Comparison of ENCODE assay signal across 21 cellular contexts in genomic region chr15:74794970-74795349, GRCh38. TPM values are rescaled to one million over a fixed set of nuclear protein-coding genes. Genes with fewer than 3 reads are reported as not detected.
DNase-seq lines count a peak whose midpoint lies in the region; ATAC-seq and TF ChIP-seq lines count a peak whose summit lies in the region.
"Had no signal": no experiment of that assay in that cellular context is flagged by ENCODE, and none has a peak within 500 bp of the region (broad histone marks: within the 10 kb centered on the region; RNA-seq: fewer than 3 reads in every experiment).

No MANE protein-coding gene starts in this region.

- POLR2A ChIA-PET in GM10248 (lab: Yijun Ruan, JAX): no interaction called here

- peaks cover 97% of the 10 kb centered on the region for H3K4me1 ChIP-seq in effector memory CD4-positive, alpha-beta T cell (ENCODE audit: control insufficient read depth, insufficient read depth, low read length, poor library complexity, severe bottlenecking)

- H3K79me2 ChIP-seq in SU-DHL-6 (ENCODE audit: insufficient read depth, low read length): peaks cover 83% of the 10 kb centered on the region

- 0 out of 2 replicates have a peak overlapping the region, but pooled peaks have one; percentile 11 for H3K9ac ChIP-seq in SU-DHL-6 (ENCODE audit: low read length)
- H3K9ac ChIP-seq: parathyroid adenoma, SK-N-SH had no signal

- H4K20me1 ChIP-seq in SU-DHL-6 (ENCODE audit: low read depth, low read length): no peaks in the 10 kb centered on the region

- H3K4me3 ChIP-seq in SU-DHL-6 (ENCODE audit: insufficient read depth, low read length, poor library complexity, severe bottlenecking): no peak overlapping the region
- H3K4me3 ChIP-seq in effector memory CD4-positive, alpha-beta T cell (ENCODE audit: insufficient read depth, low read depth, low read length, poor library complexity, severe bottlenecking): no peak overlapping the region
- H3K4me3 ChIP-seq: heart right ventricle, smooth muscle cell, stomach, uterus had no signal

- peak overlapping the region; percentile 98 for H3K27ac Mint-ChIP-seq in activated T-cell treated with anti-CD3 and anti-CD28 coated beads, Interleukin-2, amount 50 U/mL, for 72 hours
- H3K27ac Mint-ChIP-seq in stimulated activated effector memory CD8-positive, alpha-beta T cell treated with anti-CD3 and anti-CD28 coated beads, Interleukin-12 subunit alpha, Interleukin-12 subunit beta, amount 100 ng/mL, for 72 hours: peak overlapping the region; percentile 91

- no peak for DNase-seq in activated T-cell treated with anti-CD3 and anti-CD28 coated beads, Interleukin-2, amount 50 U/mL, for 72 hours
- DNase-seq in activated T-cell treated with anti-CD3 and anti-CD28 coated beads, Interleukin-2, amount 50 U/mL, for 1 hour: no peak
- no peak for DNase-seq in effector memory CD4-positive, alpha-beta T cell
- no peak for DNase-seq in stimulated activated effector memory CD8-positive, alpha-beta T cell treated with anti-CD3 and anti-CD28 coated beads, Interleukin-12 subunit alpha, Interleukin-12 subunit beta, amount 100 ng/mL, for 72 hours (ENCODE audit: low spot score in 2 of 2)
- DNase-seq in GM10248 (ENCODE audit: extremely low spot score): no peak
- DNase-seq: aorta, GF-D8, heart right ventricle, IMR-90, midbrain, NCI-H2081 treated with DMSO at 0.1 percent for 48 hours, NCI-H69, SK-N-SH, stomach, uterus had no signal

- H3K4me2 ChIP-seq in SU-DHL-6 (ENCODE audit: low read depth, low read length, poor library complexity, severe bottlenecking): no peak overlapping the region
- H3K4me2 ChIP-seq: SK-N-SH, smooth muscle cell had no signal

- no peaks in the 10 kb centered on the region for H3K9me3 Mint-ChIP-seq in activated T-cell treated with anti-CD3 and anti-CD28 coated beads, Interleukin-2, amount 50 U/mL, for 72 hours
- H3K9me3 Mint-ChIP-seq in stimulated activated effector memory CD8-positive, alpha-beta T cell treated with anti-CD3 and anti-CD28 coated beads, Interleukin-12 subunit alpha, Interleukin-12 subunit beta, amount 100 ng/mL, for 72 hours: no peaks in the 10 kb centered on the region

- no peaks in the 10 kb centered on the region for H3K9me3 ChIP-seq in SU-DHL-6 (ENCODE audit: insufficient read depth, low read length)
- no peaks in the 10 kb centered on the region for H3K9me3 ChIP-seq in effector memory CD4-positive, alpha-beta T cell (ENCODE audit: control insufficient read depth, low read length)
- H3K9me3 ChIP-seq: heart right ventricle, SK-N-SH, stomach, uterus had no signal

- no peaks in the 10 kb centered on the region for H3K27me3 Mint-ChIP-seq in activated T-cell treated with anti-CD3 and anti-CD28 coated beads, Interleukin-2, amount 50 U/mL, for 72 hours (ENCODE audit: low read depth)

- CTCF ChIA-PET in GM10248 (lab: Yijun Ruan, JAX): interaction anchor here (1.2 to 35.2 kb wide), 10 partner anchors 5 to 161 kb away, joined by 3 to 1226 read pairs (median 10); partner anchors contain the start of genes CPLX3 and CSK

- H3K4me1 Mint-ChIP-seq in activated T-cell treated with anti-CD3 and anti-CD28 coated beads, Interleukin-2, amount 50 U/mL, for 72 hours (ENCODE audit: low read depth): peaks cover 88% of the 10 kb centered on the region
- H3K4me1 Mint-ChIP-seq in stimulated activated effector memory CD8-positive, alpha-beta T cell treated with anti-CD3 and anti-CD28 coated beads, Interleukin-12 subunit alpha, Interleukin-12 subunit beta, amount 100 ng/mL, for 72 hours: peaks cover 92% of the 10 kb centered on the region

- peak overlapping the region; percentile 43; the same call in 1 of the 2 replicates for H3K27ac ChIP-seq in SU-DHL-6 (ENCODE audit: low read depth, low read length)
- H3K27ac ChIP-seq in effector memory CD4-positive, alpha-beta T cell (ENCODE audit: insufficient read depth, low read length, poor library complexity, severe bottlenecking): peak overlapping the region; percentile 90
- H3K27ac ChIP-seq: parathyroid adenoma, uterus had no signal

- H3K36me3 ChIP-seq in SU-DHL-6 (ENCODE audit: low read length): no peaks in the 10 kb centered on the region
- peaks cover 26% of the 10 kb centered on the region for H3K36me3 ChIP-seq in effector memory CD4-positive, alpha-beta T cell (ENCODE audit: control insufficient read depth, insufficient read depth, low read length)
- H3K36me3 ChIP-seq: uterus had no signal

- TF ChIP-seq CTCF in SU-DHL-6 (IDR thresholded peaks at IDR 0.05; ENCODE audit: insufficient read depth, low read length, poor library complexity, severe bottlenecking) (no peak), GM10248 (IDR thresholded peaks at IDR 0.05; ENCODE audit: control extremely low read depth, extremely low read depth, low read depth, missing control alignments) (no peak)

- H3K27me3 ChIP-seq in SU-DHL-6 (ENCODE audit: low read length): no peaks in the 10 kb centered on the region
- no peaks in the 10 kb centered on the region for H3K27me3 ChIP-seq in effector memory CD4-positive, alpha-beta T cell (replicated peaks; ENCODE audit: control insufficient read depth, insufficient read depth, low read length, poor library complexity, severe bottlenecking)
- H3K27me3 ChIP-seq: heart right ventricle, stomach, uterus had no signal

- peak overlapping the region; percentile 53 to 67 for H3K4me3 Mint-ChIP-seq in activated T-cell treated with anti-CD3 and anti-CD28 coated beads, Interleukin-2, amount 50 U/mL, for 72 hours
- H3K4me3 Mint-ChIP-seq in stimulated activated effector memory CD8-positive, alpha-beta T cell treated with anti-CD3 and anti-CD28 coated beads, Interleukin-12 subunit alpha, Interleukin-12 subunit beta, amount 100 ng/mL, for 72 hours: peak overlapping the region; percentile 45

- no peak for ATAC-seq in activated T-cell treated with anti-CD3 and anti-CD28 coated beads, Interleukin-2, amount 50 U/mL, for 72 hours (replicated peaks in 1 of 2)
- no peak for ATAC-seq in stimulated activated effector memory CD8-positive, alpha-beta T cell treated with anti-CD3 and anti-CD28 coated beads, Interleukin-12 subunit alpha, Interleukin-12 subunit beta, amount 100 ng/mL, for 72 hours
- ATAC-seq in GM21717 (IDR thresholded peaks at IDR 0.05; ENCODE audit: unreplicated experiment) (no peak), HG03196 (IDR thresholded peaks at IDR 0.05; ENCODE audit: unreplicated experiment) (no peak)
- ATAC-seq: heart right ventricle had no signal

- no peaks in the 10 kb centered on the region for H3K9me2 ChIP-seq in SU-DHL-6 (replicated peaks; ENCODE audit: insufficient read depth, low read length)
- H3K9me2 ChIP-seq: SK-N-SH had no signal

- H3K36me3 Mint-ChIP-seq in activated T-cell treated with anti-CD3 and anti-CD28 coated beads, Interleukin-2, amount 50 U/mL, for 72 hours (ENCODE audit: insufficient read depth in 2 of 2): peaks cover 4 to 20% of the 10 kb centered on the region in 2 donors
- peaks cover 86% of the 10 kb centered on the region for H3K36me3 Mint-ChIP-seq in stimulated activated effector memory CD8-positive, alpha-beta T cell treated with anti-CD3 and anti-CD28 coated beads, Interleukin-12 subunit alpha, Interleukin-12 subunit beta, amount 100 ng/mL, for 72 hours

- H3F3A ChIP-seq in SU-DHL-6 (ENCODE audit: insufficient read depth): peaks cover 29% of the 10 kb centered on the region

- H2AFZ ChIP-seq in SU-DHL-6 (ENCODE audit: low read depth, low read length, severe bottlenecking): no peak overlapping the region
- H2AFZ ChIP-seq: parathyroid adenoma had no signal

RNA-seq across cellular contexts. Expression of gene CSK, which starts 13.1 kb away (rescaled TPM):
- total RNA-seq in activated T-cell treated with anti-CD3 and anti-CD28 coated beads, Interleukin-2, amount 50 U/mL, for 72 hours: 100 to 1,000 TPM; 200 to 267 TPM

RNA-seq across cellular contexts. Expression of gene LMAN1L, which starts 17.7 kb away (rescaled TPM):
- total RNA-seq in activated T-cell treated with anti-CD3 and anti-CD28 coated beads, Interleukin-2, amount 50 U/mL, for 72 hours: under 1 TPM; 0.53 to 0.72 TPM
- total RNA-seq: esophagus mucosa, IMR-90, smooth muscle cell had no signal

RNA-seq across cellular contexts. Expression of gene CPLX3, which starts 31.5 kb away (rescaled TPM):
- under 1 TPM; 0.14 to 0.17 TPM for total RNA-seq in activated T-cell treated with anti-CD3 and anti-CD28 coated beads, Interleukin-2, amount 50 U/mL, for 72 hours
- total RNA-seq: aorta, esophagus mucosa, IMR-90, uterus had no signal

RNA-seq across cellular contexts. Expression of gene CYP1A2, which starts 46.3 kb away (rescaled TPM):
- total RNA-seq in activated T-cell treated with anti-CD3 and anti-CD28 coated beads, Interleukin-2, amount 50 U/mL, for 72 hours: not detected
- total RNA-seq: aorta, esophagus mucosa, IMR-90, smooth muscle cell, stomach, uterus had no signal

RNA-seq across cellular contexts. Expression of gene ULK3, which starts 48.0 kb away (rescaled TPM):
- 10 to 100 TPM; 48.5 to 53.8 TPM for total RNA-seq in activated T-cell treated with anti-CD3 and anti-CD28 coated beads, Interleukin-2, amount 50 U/mL, for 72 hours
